Comparison of ENCODE assay signal across 7 cellular contexts in the genomic region with DNA sequence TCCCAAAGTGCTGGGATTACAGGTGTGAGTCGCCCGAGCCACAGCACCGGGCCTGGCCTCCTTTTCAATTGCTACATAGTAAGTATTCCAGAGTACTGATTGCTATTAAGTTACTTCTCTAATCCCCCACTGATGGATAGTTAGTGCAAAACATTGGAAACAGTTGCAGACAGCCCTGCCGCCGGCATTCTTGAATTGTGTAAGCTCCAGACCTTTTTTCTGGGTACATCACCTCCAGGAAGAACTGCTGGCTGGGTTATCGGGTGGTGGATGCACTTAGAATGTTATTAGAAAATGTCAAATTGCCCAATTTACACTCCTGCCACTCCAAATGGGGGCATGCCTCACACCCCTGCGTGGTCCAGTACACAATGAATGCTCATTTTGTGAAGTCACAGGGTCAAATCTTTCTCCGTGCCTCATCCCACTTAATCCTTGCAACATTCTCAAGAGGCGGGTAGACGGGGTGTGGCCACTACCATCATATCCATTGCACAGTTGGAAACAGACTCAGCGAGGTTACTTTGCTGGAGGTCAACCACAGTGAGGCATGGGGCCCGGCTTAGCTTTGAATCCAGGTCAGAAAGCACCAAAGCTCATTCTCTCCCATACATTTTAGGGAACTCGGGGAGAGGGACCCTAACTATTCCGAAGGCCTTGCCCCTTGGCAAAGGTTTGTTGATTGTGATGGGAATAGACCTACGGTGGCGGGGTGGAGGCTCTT. TPM values are rescaled to one million over a fixed set of nuclear protein-coding genes. Genes with fewer than 3 reads are reported as not detected.
DNase-seq lines count a peak whose midpoint lies in the region; ATAC-seq and TF ChIP-seq lines count a peak whose summit lies in the region.

No MANE protein-coding gene starts in this region.

- H3T11ph ChIP-seq in H9 (ENCODE audit: low read length), result no peak overlapping the region

- H3K4me2 ChIP-seq in H9 (ENCODE audit: insufficient read depth, insufficient read length, low read length) (peak overlapping the region; percentile 33), PC-3 (ENCODE audit: low read length) (peak overlapping the region; percentile 62)

- H2BK15ac ChIP-seq in H9 (ENCODE audit: low read depth, low read length), result no peak overlapping the region

- H3K4me3 Mint-ChIP-seq in H9, result peak overlapping the region; percentile 65 to 79

- H3K27me3 ChIP-seq in H9 (ENCODE audit: insufficient read depth, low read length), result no peaks in the 10 kb centered on the region
- no peaks in the 10 kb centered on the region for H3K27me3 ChIP-seq in PC-3 (ENCODE audit: low read length)
- H3K27me3 ChIP-seq in esophagus squamous epithelium, result no peaks in the 10 kb centered on the region

- H3K18ac ChIP-seq in H9 (ENCODE audit: insufficient read length, low read depth, low read length), result no peak overlapping the region

- H3K9me2 ChIP-seq in PC-3 (replicated peaks; ENCODE audit: low read length), result no peaks in the 10 kb centered on the region

- H3K79me2 ChIP-seq in H9 (ENCODE audit: insufficient read depth, low read length), result peaks cover 7% of the 10 kb centered on the region; the same call in 1 of the 2 replicates
- H3K79me2 ChIP-seq in PC-3 (ENCODE audit: low read length), result peaks cover 36% of the 10 kb centered on the region

- TF ChIP-seq CTCF in H9 (conservative IDR thresholded peaks at IDR 0.05), result no peak
- no peak for TF ChIP-seq CTCF in PC-3 (conservative IDR thresholded peaks at IDR 0.05; ENCODE audit: low read depth, low read length)
- TF ChIP-seq CTCF in esophagus squamous epithelium (IDR thresholded peaks at IDR 0.05), result no peak

- H4K20me1 ChIP-seq in H9 (ENCODE audit: control insufficient read depth, insufficient read depth, insufficient read length) (peaks cover 2% of the 10 kb centered on the region), PC-3 (ENCODE audit: low read length) (peaks cover 31% of the 10 kb centered on the region)

- peaks cover 16% of the 10 kb centered on the region for H3F3A ChIP-seq in PC-3 (ENCODE audit: low read length, unreplicated experiment)

- no peak overlapping the region for H3K4ac ChIP-seq in H9 (ENCODE audit: low read depth, low read length)

- H2BK120ac ChIP-seq in H9 (ENCODE audit: low read depth, low read length, poor library complexity, severe bottlenecking), result no peak overlapping the region

- peak overlapping the region in 2 of 3 experiments; percentile 32 to 45; a peak in 3 of 7 replicates for H3K27ac Mint-ChIP-seq in H9

- no peak overlapping the region for H3K27ac ChIP-seq in H9 (ENCODE audit: insufficient read length, low read depth, low read length)
- no peak overlapping the region for H3K27ac ChIP-seq in PC-3 (ENCODE audit: low read length)
- peak overlapping the region; percentile 67 to 90 (median 74) for H3K27ac ChIP-seq in esophagus squamous epithelium
- H3K27ac ChIP-seq in skin epidermis, result peak overlapping the region in 16 of 21 experiments; percentile 18 to 74 (median 65)

- H3K9me3 ChIP-seq in H9 (ENCODE audit: control insufficient read depth, low read depth, low read length) (no peaks in the 10 kb centered on the region), PC-3 (ENCODE audit: low read length) (no peaks in the 10 kb centered on the region), esophagus squamous epithelium (no peaks in the 10 kb centered on the region)

- H3K9ac ChIP-seq in H9 (ENCODE audit: extremely low read depth, insufficient read length, low read length) (no peak overlapping the region), PC-3 (ENCODE audit: low read length) (no peak overlapping the region)

- no peak overlapping the region for H2BK12ac ChIP-seq in H9 (ENCODE audit: insufficient read length, low read depth, low read length)

- no peak overlapping the region for H2AK5ac ChIP-seq in H9 (ENCODE audit: insufficient read length, low read length)

- H4K91ac ChIP-seq in H9 (ENCODE audit: insufficient read length, low read depth, low read length), result no peak overlapping the region

- H3K4me3 ChIP-seq in PC-3 (ENCODE audit: low read length) (peak overlapping the region; percentile 24; the same call in 1 of the 2 replicates), esophagus squamous epithelium (peak overlapping the region in 3 of 4 donors; percentile 20 to 76 (median 30)), skin epidermis (peak overlapping the region; percentile 9 to 68 (median 20))

- POLR2A ChIA-PET in PC-3 (lab: Charles Lee; ENCODE audit: unreplicated experiment), result interaction anchor here (0.5 to 0.7 kb wide), 3 partner anchors 17 to 290 kb away, joined by 3 read pairs; no protein-coding TSS in a partner anchor

- no peaks in the 10 kb centered on the region for H3K4me1 ChIP-seq in H9 (ENCODE audit: insufficient read depth, low read length)
- peaks cover 26% of the 10 kb centered on the region for H3K4me1 ChIP-seq in PC-3 (ENCODE audit: insufficient read depth, low read length)
- H3K4me1 ChIP-seq in esophagus squamous epithelium, result peaks cover 29 to 43% (median 39%) of the 10 kb centered on the region in 3 donors

- H4K8ac ChIP-seq in H9 (replicated peaks; ENCODE audit: insufficient read length, low read depth, low read length), result no peak overlapping the region

- no peak overlapping the region for H2BK20ac ChIP-seq in H9 (ENCODE audit: low read depth, low read length, poor library complexity, severe bottlenecking)

- H3K4me1 Mint-ChIP-seq in H9, result peaks cover 35 to 42% of the 10 kb centered on the region in 2 experiments

- TF ChIP-seq POLR2A in esophagus squamous epithelium (IDR thresholded peaks at IDR 0.05), result no peak

- H4K5ac ChIP-seq in H9 (ENCODE audit: insufficient read length, low read depth, low read length), result no peak overlapping the region

- H3K9me3 Mint-ChIP-seq in H9, result peaks cover 0 to 4% of the 10 kb centered on the region in 2 experiments; a peak in 2 of 5 replicates

- peaks cover 6 to 28% (median 11%) of the 10 kb centered on the region in 3 experiments for H3K36me3 Mint-ChIP-seq in H9 (ENCODE audit: insufficient read depth in 1 of 3, low read depth in 3 of 3)

- H2AFZ ChIP-seq in H9 (ENCODE audit: low read length) (no peak overlapping the region), PC-3 (ENCODE audit: low read length) (peak overlapping the region; percentile 69)

- H3K14ac ChIP-seq in H9 (ENCODE audit: insufficient read depth, low read length), result no peak overlapping the region

- intact Hi-C loops in PC-3 (cut with micrococcal nuclease), result no loop called here
- intact Hi-C loops in esophagus squamous epithelium (cut with DNase I), result no loop called here
- intact Hi-C loops in posterior vena cava (cut with DNase I), result no loop called here

- ATAC-seq in PC-3, result no peak

- H2BK5ac ChIP-seq in H9 (ENCODE audit: insufficient read length, low read length), result no peak overlapping the region

- no peak overlapping the region for H3K56ac ChIP-seq in H9 (ENCODE audit: insufficient read length, low read depth, low read length)

- no peak for DNase-seq in H9
- peak; percentile 18 for DNase-seq in PC-3
- DNase-seq in esophagus squamous epithelium (lab: John Stamatoyannopoulos, UW), result no peak
- no peak for DNase-seq in posterior vena cava (ENCODE audit: low spot score)
- DNase-seq in SK-N-DZ (ENCODE audit: low spot score), result no peak
- no peak for DNase-seq in RPMI8226

- TSS peak; percentile 74 for BruUV-seq in PC-3 (replicated peaks; lab: Mats Ljungman, UMichigan)

- no CpG with 5 or more reads among the region's 16 CpGs for WGBS in H9 (ENCODE audit: extremely low coverage, insufficient read length, low lambda C conversion rate)
- WGBS in esophagus squamous epithelium, 2 donors, result 49 to 70% methylated on average over 9 to 15 of the region's 16 CpGs

- CTCF ChIA-PET in PC-3 (lab: Charles Lee), result no interaction called here

- H3K79me1 ChIP-seq in H9 (ENCODE audit: insufficient read depth, low read depth, low read length, poor library complexity, severe bottlenecking), result no peaks in the 10 kb centered on the region

- H3K23me2 ChIP-seq in H9 (ENCODE audit: insufficient read length, low read depth, low read length, poor library complexity, severe bottlenecking), result peaks cover 12% of the 10 kb centered on the region

- H3K36me3 ChIP-seq in PC-3 (ENCODE audit: low read depth, low read length), result peaks cover 5% of the 10 kb centered on the region; the same call in 1 of the 2 replicates
- no peaks in the 10 kb centered on the region for H3K36me3 ChIP-seq in esophagus squamous epithelium

- H3K27me3 Mint-ChIP-seq in H9 (ENCODE audit: low read depth), result peaks cover 5% of the 10 kb centered on the region

- no peak overlapping the region for H3K23ac ChIP-seq in H9 (ENCODE audit: insufficient read length, low read depth, low read length)

RNA-seq across cellular contexts. Expression of a gene that starts 1.0 kb away (rescaled TPM):
- 41.8 and 43.7 TPM in 2 replicates for total RNA-seq in H9 (2021)
- total RNA-seq in PC-3 (2014; rRNA removed), result 19.8 and 31.6 TPM in 2 replicates
- 10 to 100 TPM; 14.0 to 39.9 (median 19.5) TPM for total RNA-seq in esophagus squamous epithelium
- 10 to 100 TPM; 31.0 to 31.4 TPM for total RNA-seq in posterior vena cava
- polyA plus RNA-seq in SK-N-DZ (2014; cell fraction: cytosol; rRNA removed), result 7.0 and 7.5 TPM in 2 replicates
- 8.3 and 11.3 TPM in 2 replicates for polyA plus RNA-seq in SK-N-DZ (2014; cell fraction: nucleus; rRNA removed)

RNA-seq across cellular contexts. Expression of a gene that starts 58.6 kb away (rescaled TPM):
- 106 and 111 TPM in 2 replicates for total RNA-seq in H9 (2021)
- 163 and 207 TPM in 2 replicates for total RNA-seq in PC-3 (2014; rRNA removed)
- 10 to 100 TPM in 3 of 4 donors, 1 to 10 TPM in 1; 3.4 to 21.7 (median 11.5) TPM for total RNA-seq in esophagus squamous epithelium
- total RNA-seq in posterior vena cava, result 1 to 10 TPM; 2.2 to 2.9 TPM
- polyA plus RNA-seq in SK-N-DZ (2014; cell fraction: cytosol; rRNA removed), result 36.0 and 55.8 TPM in 2 replicates
- 43.3 and 64.1 TPM in 2 replicates for polyA plus RNA-seq in SK-N-DZ (2014; cell fraction: nucleus; rRNA removed)

Comparison
In these comparisons a context has a peak if more than half of its experiments do, and no peak if none do; other contexts are left out.
1. H3K27ac ChIP-seq: peak in esophagus squamous epithelium (4 of 4) and skin epidermis (16 of 21); none in H9 (single experiment) and PC-3 (single experiment).
2. Peak in every context shown above with its lines, with median percentiles within 50 percentile points of each other: H3K4me3 ChIP-seq.